Comparison of ENCODE assay signal across 9 cellular contexts in genomic region chr11:62830904-62831519, GRCh38. TPM values are rescaled to one million over a fixed set of nuclear protein-coding genes. Genes with fewer than 3 reads are reported as not detected.
DNase-seq lines count a peak whose midpoint lies in the region; ATAC-seq and TF ChIP-seq lines count a peak whose summit lies in the region.
"Had no signal": no experiment of that assay in that cellular context is flagged by ENCODE, and none has a peak within 500 bp of the region (broad histone marks: within the 10 kb centered on the region; RNA-seq: fewer than 3 reads in every experiment).

No MANE protein-coding gene starts in this region.

- H3K4me3 ChIP-seq in CD4-positive, alpha-beta memory T cell (ENCODE audit: low read length in 2 of 2) = peak overlapping the region; percentile 81 to 82
- H3K4me3 ChIP-seq in HFF-Myc (replicated peaks; ENCODE audit: low read depth, low read length) (peak overlapping the region; percentile 76), iPS-18c (ENCODE audit: insufficient read depth, low read depth, low read length) (peak overlapping the region; percentile 98), stomach (peak overlapping the region; percentile 67 to 91 (median 84))

- intact Hi-C loops in CD4-positive, alpha-beta memory T cell (cut with micrococcal nuclease) = loop anchor here (1.0 kb wide), 2 partner anchors 8 to 78 kb away; partner anchors contain the start of gene WDR74
- intact Hi-C loops in activated T-helper 2 cell treated with anti-CD3 and anti-CD28 coated beads, Interferon-gamma antibody, Interleukin-2, Interleukin-4, amounts not matched to agents 10 μg/mL and 5 μg/mL and 100 μg/mL, durations not matched to agents 14 hours and 24 hours and 36 hours (cut with micrococcal nuclease) = loop anchor here (1.0 to 5.0 kb wide), 4 partner anchors 8 to 124 kb away; partner anchors contain the start of genes BSCL2, GNG3, NXF1 and WDR74
- intact Hi-C loops in stomach (cut with DNase I; ENCODE audit: low total_unique reads) = loop anchor here (10.0 kb wide), 1 partner anchor 46 kb away; the partner anchor contains the start of gene TMEM179B

- ATAC-seq in HG03378 (IDR thresholded peaks at IDR 0.05; ENCODE audit: unreplicated experiment) = no peak

- CTCF ChIA-PET in CD4-positive, alpha-beta memory T cell (lab: Charles Lee; ENCODE audit: partially characterized antibody) = interaction anchor here (0.7 to 2.2 kb wide), 2 partner anchors 44 to 45 kb away, joined by 4 to 11 read pairs; partner anchors contain the start of gene TMEM179B

- H3K27ac ChIP-seq in CD4-positive, alpha-beta memory T cell (ENCODE audit: low read depth, low read length) = peak overlapping the region; percentile 97
- H3K27ac ChIP-seq in stomach = peak overlapping the region; percentile 95 to 99 (median 98)

- TF ChIP-seq POLR2A in stomach (IDR thresholded peaks at IDR 0.05) = no peak

- H3K4me1 Mint-ChIP-seq in CD4-positive, alpha-beta memory T cell = peaks cover 21 to 54% (median 39%) of the 10 kb centered on the region in 4 donors
- peaks cover 21% of the 10 kb centered on the region for H3K4me1 Mint-ChIP-seq in activated T-helper 2 cell treated with anti-CD3 and anti-CD28 coated beads, Interferon-gamma antibody, Interleukin-2, Interleukin-4, amounts not matched to agents 10 μg/mL and 5 μg/mL and 100 μg/mL, durations not matched to agents 14 hours and 24 hours and 36 hours (ENCODE audit: low read depth)

- peaks cover 30% of the 10 kb centered on the region for H3K4me1 ChIP-seq in CD4-positive, alpha-beta memory T cell (ENCODE audit: insufficient read depth, low read length)
- H3K4me1 ChIP-seq in stomach = peaks cover 30 to 61% (median 52%) of the 10 kb centered on the region in 4 donors

- H3K36me3 ChIP-seq in CD4-positive, alpha-beta memory T cell (ENCODE audit: insufficient read depth, low read length) = peaks cover 30% of the 10 kb centered on the region
- H3K36me3 ChIP-seq in stomach = peaks cover 34 to 66% (median 59%) of the 10 kb centered on the region in 4 donors

- peaks cover 14 to 51% of the 10 kb centered on the region in 2 donors for H3K36me3 Mint-ChIP-seq in CD4-positive, alpha-beta memory T cell
- peaks cover 46% of the 10 kb centered on the region for H3K36me3 Mint-ChIP-seq in activated T-helper 2 cell treated with anti-CD3 and anti-CD28 coated beads, Interferon-gamma antibody, Interleukin-2, Interleukin-4, amounts not matched to agents 10 μg/mL and 5 μg/mL and 100 μg/mL, durations not matched to agents 14 hours and 24 hours and 36 hours (ENCODE audit: low read depth)

- H3K4me3 Mint-ChIP-seq in CD4-positive, alpha-beta memory T cell = peak overlapping the region; percentile 94 to 100 (median 98)
- H3K4me3 Mint-ChIP-seq in activated T-helper 2 cell treated with anti-CD3 and anti-CD28 coated beads, Interferon-gamma antibody, Interleukin-2, Interleukin-4, amounts not matched to agents 10 μg/mL and 5 μg/mL and 100 μg/mL, durations not matched to agents 14 hours and 24 hours and 36 hours (ENCODE audit: low read depth) = peak overlapping the region; percentile 94

- POLR2A ChIA-PET in CD4-positive, alpha-beta memory T cell (lab: Charles Lee; ENCODE audit: partially characterized antibody) = interaction anchor here (0.8 to 13.8 kb wide), 27 partner anchors 9 to 1487 kb away, joined by 3 to 801 read pairs (median 8); partner anchors contain the start of genes C11orf98, CSKMT, GANAB and HNRNPUL2

- H3K9me3 ChIP-seq in CD4-positive, alpha-beta memory T cell (ENCODE audit: control insufficient read depth in 1 of 2, low read length in 2 of 2) = no peaks in the 10 kb centered on the region
- no peaks in the 10 kb centered on the region for H3K9me3 ChIP-seq in iPS-18c (ENCODE audit: control insufficient read depth, insufficient read depth, low read length)
- H3K9me3 ChIP-seq in stomach = no peaks in the 10 kb centered on the region

- no peak for DNase-seq in CD4-positive, alpha-beta memory T cell
- no peak for DNase-seq in HFF-Myc (ENCODE audit: extremely low read depth, low read depth)
- no peak for DNase-seq in activated T-helper 2 cell treated with anti-CD3 and anti-CD28 coated beads, Interferon-gamma antibody, Interleukin-2, Interleukin-4, amounts not matched to agents 10 μg/mL and 5 μg/mL and 100 μg/mL, durations not matched to agents 14 hours and 24 hours and 36 hours (ENCODE audit: low spot score)
- DNase-seq in stomach = no peak
- DNase-seq in DMS53 (lab: John Stamatoyannopoulos, UW) = no peak
- no peak for DNase-seq in GM03348 (ENCODE audit: low spot score)

- TF ChIP-seq EP300 in stomach (IDR thresholded peaks at IDR 0.05) = no peak

- no peaks in the 10 kb centered on the region for H3K9me3 Mint-ChIP-seq in CD4-positive, alpha-beta memory T cell
- H3K9me3 Mint-ChIP-seq in activated T-helper 2 cell treated with anti-CD3 and anti-CD28 coated beads, Interferon-gamma antibody, Interleukin-2, Interleukin-4, amounts not matched to agents 10 μg/mL and 5 μg/mL and 100 μg/mL, durations not matched to agents 14 hours and 24 hours and 36 hours = no peaks in the 10 kb centered on the region

- H3K27ac Mint-ChIP-seq in CD4-positive, alpha-beta memory T cell = peak overlapping the region; percentile 94 to 100 (median 99)
- H3K27ac Mint-ChIP-seq in activated T-helper 2 cell treated with anti-CD3 and anti-CD28 coated beads, Interferon-gamma antibody, Interleukin-2, Interleukin-4, amounts not matched to agents 10 μg/mL and 5 μg/mL and 100 μg/mL, durations not matched to agents 14 hours and 24 hours and 36 hours = peak overlapping the region; percentile 99

- TF ChIP-seq CTCF in HFF-Myc (IDR thresholded peaks at IDR 0.05; ENCODE audit: low read depth, low read length, missing control alignments) (no peak), stomach (IDR thresholded peaks at IDR 0.05) (no peak)

- H3K27me3 Mint-ChIP-seq in CD4-positive, alpha-beta memory T cell = no peaks in the 10 kb centered on the region
- H3K27me3 Mint-ChIP-seq in activated T-helper 2 cell treated with anti-CD3 and anti-CD28 coated beads, Interferon-gamma antibody, Interleukin-2, Interleukin-4, amounts not matched to agents 10 μg/mL and 5 μg/mL and 100 μg/mL, durations not matched to agents 14 hours and 24 hours and 36 hours (ENCODE audit: low read depth) = no peaks in the 10 kb centered on the region

- WGBS in stomach, 5 donors = 0 to 1% (median 1%) methylated on average over 24 to 33 of the region's 33 CpGs

- no peaks in the 10 kb centered on the region for H3K27me3 ChIP-seq in CD4-positive, alpha-beta memory T cell (ENCODE audit: insufficient read depth, low read length)
- H3K27me3 ChIP-seq in stomach = no peaks in the 10 kb centered on the region

RNA-seq across cellular contexts. Expression of gene STX5, which starts 0.8 kb away (rescaled TPM):
- 10 to 100 TPM; 66.0 to 67.9 TPM for total RNA-seq in CD4-positive, alpha-beta memory T cell
- 10 to 100 TPM; 30.4 to 31.8 TPM for polyA plus RNA-seq in CD4-positive, alpha-beta memory T cell
- total RNA-seq in activated T-helper 2 cell treated with anti-CD3 and anti-CD28 coated beads, Interferon-gamma antibody, Interleukin-2, Interleukin-4, amounts not matched to agents 10 μg/mL and 5 μg/mL and 100 μg/mL, durations not matched to agents 14 hours and 24 hours and 36 hours = 37.4 and 41.9 TPM in 2 replicates
- total RNA-seq in stomach = 10 to 100 TPM in 4 of 5 donors, 1 to 10 TPM in 1; 8.2 to 48.1 (median 24.2) TPM
- polyA plus RNA-seq in stomach = 10 to 100 TPM; 21.7 to 44.6 (median 29.3) TPM

RNA-seq across cellular contexts. Expression of gene TEX54, which starts 1.6 kb away (rescaled TPM):
- total RNA-seq in CD4-positive, alpha-beta memory T cell = not detected
- polyA plus RNA-seq in CD4-positive, alpha-beta memory T cell = 1 to 10 TPM; 1.3 to 1.9 TPM
- total RNA-seq in activated T-helper 2 cell treated with anti-CD3 and anti-CD28 coated beads, Interferon-gamma antibody, Interleukin-2, Interleukin-4, amounts not matched to agents 10 μg/mL and 5 μg/mL and 100 μg/mL, durations not matched to agents 14 hours and 24 hours and 36 hours = 1.2 TPM in 1 of 2 replicates, not detected in the other
- total RNA-seq in stomach = not detected
- polyA plus RNA-seq in stomach = not detected
- total RNA-seq: NCI-H460 had no signal

RNA-seq across cellular contexts. Expression of gene WDR74, which starts 8.4 kb away (rescaled TPM):
- 10 to 100 TPM; 79.3 to 82.2 TPM for total RNA-seq in CD4-positive, alpha-beta memory T cell
- 10 to 100 TPM; 33.9 to 50.8 TPM for polyA plus RNA-seq in CD4-positive, alpha-beta memory T cell
- total RNA-seq in activated T-helper 2 cell treated with anti-CD3 and anti-CD28 coated beads, Interferon-gamma antibody, Interleukin-2, Interleukin-4, amounts not matched to agents 10 μg/mL and 5 μg/mL and 100 μg/mL, durations not matched to agents 14 hours and 24 hours and 36 hours = 109 and 112 TPM in 2 replicates
- 10 to 100 TPM; 27.7 to 57.6 (median 41.2) TPM for total RNA-seq in stomach
- polyA plus RNA-seq in stomach = 10 to 100 TPM; 47.2 to 67.9 (median 48.8) TPM

RNA-seq across cellular contexts. Expression of gene NXF1, which starts 25.8 kb away (rescaled TPM):
- total RNA-seq in CD4-positive, alpha-beta memory T cell = 100 to 1,000 TPM; 195 to 196 TPM
- polyA plus RNA-seq in CD4-positive, alpha-beta memory T cell = 10 to 100 TPM; 75.2 to 83.2 TPM
- total RNA-seq in activated T-helper 2 cell treated with anti-CD3 and anti-CD28 coated beads, Interferon-gamma antibody, Interleukin-2, Interleukin-4, amounts not matched to agents 10 μg/mL and 5 μg/mL and 100 μg/mL, durations not matched to agents 14 hours and 24 hours and 36 hours = 134 and 139 TPM in 2 replicates
- 10 to 100 TPM; 30.7 to 83.5 (median 56.5) TPM for total RNA-seq in stomach
- polyA plus RNA-seq in stomach = 100 to 1,000 TPM in 1 of 3 donors, 10 to 100 TPM in 2; 23.5 to 138 (median 49.6) TPM

RNA-seq across cellular contexts. Expression of gene TMEM223, which starts 39.2 kb away (rescaled TPM):
- 10 to 100 TPM; 21.6 to 23.1 TPM for total RNA-seq in CD4-positive, alpha-beta memory T cell
- 10 to 100 TPM; 38.9 to 45.5 TPM for polyA plus RNA-seq in CD4-positive, alpha-beta memory T cell
- 13.4 and 14.0 TPM in 2 replicates for total RNA-seq in activated T-helper 2 cell treated with anti-CD3 and anti-CD28 coated beads, Interferon-gamma antibody, Interleukin-2, Interleukin-4, amounts not matched to agents 10 μg/mL and 5 μg/mL and 100 μg/mL, durations not matched to agents 14 hours and 24 hours and 36 hours
- total RNA-seq in stomach = 10 to 100 TPM in 2 of 5 donors, 1 to 10 TPM in 1, under 1 TPM in 1, not detected in 1; 0.89 to 14.9 (median 10.7) TPM
- polyA plus RNA-seq in stomach = 10 to 100 TPM; 10.2 to 28.2 (median 17.7) TPM
